In genomic region chrX:153494541-153495361, GRCh38 we compare ENCODE assay signal across 9 cellular contexts. TPM values are rescaled to one million over a fixed set of nuclear protein-coding genes. Genes with fewer than 3 reads are reported as not detected.
A peak's percentile ranks its signal among the peaks of the same experiment; 100 is the strongest.
DNase-seq lines count a peak whose midpoint lies in the region; ATAC-seq lines count a peak whose summit lies in the region.
"Had no signal": no experiment of that assay in that cellular context is flagged by ENCODE, and none has a peak within 500 bp of the region (broad histone marks: within the 10 kb centered on the region; RNA-seq: fewer than 3 reads in every experiment).

TSS of gene BGN (plus strand) at chrX:153494980. CDS start at chrX:153504632, 9,652 bp downstream.

- peak; percentile 2 for ATAC-seq in esophagus mucosa
- ATAC-seq in HG02763 (IDR thresholded peaks at IDR 0.05; ENCODE audit: unreplicated experiment): no peak
- ATAC-seq in HG03565 (IDR thresholded peaks at IDR 0.05; ENCODE audit: unreplicated experiment): no peak
- ATAC-seq in HG02759 (IDR thresholded peaks at IDR 0.05; ENCODE audit: unreplicated experiment): no peak

- peak within 1 kb of the TSS; percentile 41; the same call in 1 of the 2 replicates for H3K9ac ChIP-seq in BLaER1

- H3K36me3 ChIP-seq in BLaER1: no peaks in the 10 kb centered on the region

- H3K9me3 ChIP-seq in BLaER1: no peaks in the 10 kb centered on the region

- no peak within 1 kb of the TSS for H3K4me3 ChIP-seq in BLaER1

- peak within 1 kb of the TSS; percentile 84 for H3K4me2 ChIP-seq in BLaER1

- H4K20me1 ChIP-seq in BLaER1: peaks cover 11% of the 10 kb centered on the region; the same call in 1 of the 2 replicates

- peaks cover 32% of the 10 kb centered on the region for H3K27me3 ChIP-seq in BLaER1

- peaks cover 90% of the 10 kb centered on the region for H3K4me1 ChIP-seq in BLaER1

- DNase-seq in NCI-H2227 (lab: John Stamatoyannopoulos, UW; ENCODE audit: unreplicated experiment): peak; percentile 47
- no peak for DNase-seq in mucosa of gallbladder (ENCODE audit: low spot score)
- DNase-seq in SKM-1 (lab: John Stamatoyannopoulos, UW; ENCODE audit: unreplicated experiment): no peak
- DNase-seq: activated naive CD8-positive, alpha-beta T cell treated with anti-CD3 and anti-CD28 coated beads, Interleukin-2, amount 10 ng/mL, durations not matched to agents 7 days and 5 days had no signal

- H3K27ac ChIP-seq in BLaER1: peak within 1 kb of the TSS; percentile 90

RNA-seq across cellular contexts. Expression of gene BGN, which starts in this region (rescaled TPM):
- 29.3 TPM for total RNA-seq in esophagus mucosa
- total RNA-seq in mucosa of gallbladder: 204 TPM
- total RNA-seq: activated naive CD8-positive, alpha-beta T cell treated with anti-CD3 and anti-CD28 coated beads, Interleukin-2, amount 10 ng/mL, durations not matched to agents 7 days and 5 days had no signal
